ENCODE assay signal across 8 cellular contexts in genomic region chr9:106878943-106879916, GRCh38. TPM values are rescaled to one million over a fixed set of nuclear protein-coding genes. Genes with fewer than 3 reads are reported as not detected.
DNase-seq lines count a peak whose midpoint lies in the region; ATAC-seq, FAIRE-seq and TF ChIP-seq lines count a peak whose summit lies in the region.

No MANE protein-coding gene starts in this region.

- peaks cover 8% of the 10 kb centered on the region for H3K36me3 Mint-ChIP-seq in progenitor cell of endocrine pancreas (ENCODE audit: insufficient read depth)

- intact Hi-C loops in Right ventricle myocardium inferior (cut with DNase I), result no loop called here

- peak overlapping the region; percentile 47 for H3K27ac Mint-ChIP-seq in progenitor cell of endocrine pancreas

- no peak for TF ChIP-seq POLR2A in H54 (IDR thresholded peaks at IDR 0.05; ENCODE audit: low read depth, low read length)

- peaks cover 29% of the 10 kb centered on the region for H3K4me1 Mint-ChIP-seq in progenitor cell of endocrine pancreas (ENCODE audit: low read depth)

- DNase-seq in H54 (ENCODE audit: insufficient read length, low spot score) (no peak), SHP77 treated with DMSO at 0.1 percent for 48 hours (lab: John Stamatoyannopoulos, UW) (peak; percentile 92), Right ventricle myocardium inferior (ENCODE audit: missing footprints) (peak; percentile 84), progenitor cell of endocrine pancreas (ENCODE audit: low spot score, unreplicated experiment) (no peak), HuH-7.5 (ENCODE audit: low spot score) (no peak)
- no peak for DNase-seq in stimulated activated CD4-positive, alpha-beta T cell treated with anti-CD3 and anti-CD28 coated beads, Interleukin-4, amount 100 ng/mL, for 24 hours

- H3K4me3 Mint-ChIP-seq in progenitor cell of endocrine pancreas (ENCODE audit: low read depth), result no peak overlapping the region

- peak; percentile 89 for ATAC-seq in Right ventricle myocardium inferior
- ATAC-seq in activated CD4-positive, CD25-positive, alpha-beta regulatory T cell treated with anti-CD3 and anti-CD28 coated beads, Interleukin-2, amount 50 U/mL, for 24 hours, result no peak
- no peak for ATAC-seq in HG02642 (IDR thresholded peaks at IDR 0.05; ENCODE audit: poor library complexity, unreplicated experiment)

- peak; percentile 60 for FAIRE-seq in H54 (lab: Jason Lieb, UNC)

- no peaks in the 10 kb centered on the region for H3K27me3 Mint-ChIP-seq in progenitor cell of endocrine pancreas

- no peak for TF ChIP-seq CTCF in progenitor cell of endocrine pancreas (IDR thresholded peaks at IDR 0.05; ENCODE audit: unreplicated experiment)

- H3K9me3 Mint-ChIP-seq in progenitor cell of endocrine pancreas (ENCODE audit: low read depth), result peaks cover 5% of the 10 kb centered on the region

RNA-seq across cellular contexts. Expression of gene ZNF462, which starts 16.3 kb away (rescaled TPM):
- total RNA-seq in Right ventricle myocardium inferior (21.1 TPM), progenitor cell of endocrine pancreas (102 and 103 TPM in 2 replicates)

Comparison
In these comparisons a context has a peak if more than half of its experiments do, and no peak if none do; other contexts are left out.
1. DNase-seq: peak in SHP77 treated with DMSO at 0.1 percent for 48 hours (single experiment) and Right ventricle myocardium inferior (single experiment); none in H54 (single experiment), progenitor cell of endocrine pancreas (single experiment), stimulated activated CD4-positive, alpha-beta T cell treated with anti-CD3 and anti-CD28 coated beads, Interleukin-4, amount 100 ng/mL, for 24 hours (single experiment) and HuH-7.5 (single experiment).